ENCODE assay signal across 24 cellular contexts in genomic region chr22:41338614-41339212, GRCh38.
"Had no signal": no experiment of that assay in that cellular context is flagged by ENCODE, and none has a peak within 500 bp of the region (broad histone marks: within the 10 kb centered on the region; RNA-seq: fewer than 3 reads in every experiment).

No MANE protein-coding gene starts in this region.

- H3K9me3 Mint-ChIP-seq: dendritic cell treated with granulocyte-macrophage colony-stimulating factor and Interleukin-4, amounts not matched to agents 40 ng/mL and 50 ng/mL, for 4 days; nephron; stimulated activated memory B cell treated with anti-CD40 and anti-IgM and Interleukin-4, amounts not matched to agents 10 μg/mL and 1 μg/mL and 100 μg/mL, for 72 hours; WTC11 had no signal

- H3K27me3 ChIP-seq: adrenal gland, ascending aorta, brain microvascular endothelial cell, heart right ventricle, right lobe of liver, testis, uterus had no signal

- H3K27me3 Mint-ChIP-seq: dendritic cell treated with granulocyte-macrophage colony-stimulating factor and Interleukin-4, amounts not matched to agents 40 ng/mL and 50 ng/mL, for 4 days; stimulated activated memory B cell treated with anti-CD40 and anti-IgM and Interleukin-4, amounts not matched to agents 10 μg/mL and 1 μg/mL and 100 μg/mL, for 72 hours had no signal

- H3K4me1 Mint-ChIP-seq: nephron; stimulated activated memory B cell treated with anti-CD40 and anti-IgM and Interleukin-4, amounts not matched to agents 10 μg/mL and 1 μg/mL and 100 μg/mL, for 72 hours; WTC11 had no signal

- H3K27ac ChIP-seq: adrenal gland, ascending aorta, brain microvascular endothelial cell, heart right ventricle, right lobe of liver, testis, uterus had no signal

- H3K4me3 ChIP-seq: adrenal gland, ascending aorta, heart right ventricle, right lobe of liver, testis, uterus had no signal

- ATAC-seq: esophagus mucosa; heart right ventricle; left cardiac atrium; right lobe of liver; stimulated activated memory B cell treated with anti-CD40 and anti-IgM and Interleukin-4, amounts not matched to agents 10 μg/mL and 1 μg/mL and 100 μg/mL, for 72 hours; WTC11 had no signal

- H3K36me3 ChIP-seq: uterus had no signal

- H3K27ac Mint-ChIP-seq: dendritic cell treated with granulocyte-macrophage colony-stimulating factor and Interleukin-4, amounts not matched to agents 40 ng/mL and 50 ng/mL, for 4 days; nephron; stimulated activated memory B cell treated with anti-CD40 and anti-IgM and Interleukin-4, amounts not matched to agents 10 μg/mL and 1 μg/mL and 100 μg/mL, for 72 hours; WTC11 had no signal

- H3K9me3 ChIP-seq: adrenal gland, ascending aorta, heart right ventricle, right lobe of liver, testis, uterus had no signal

- DNase-seq: activated CD4-positive, alpha-beta T cell treated with anti-CD3 and anti-CD28 coated beads, Interleukin-2, amount 50 U/mL, for 48 hours; activated gamma-delta T cell; activated naive CD4-positive, alpha-beta T cell treated with anti-CD3 and anti-CD28 coated beads, Interleukin-2, amount 50 U/mL, for 16 hours; adrenal gland; brain microvascular endothelial cell; caudate nucleus; effector CD4-positive, alpha-beta T cell; heart right ventricle; islet precursor cell; left cardiac atrium; nucleus accumbens; right lobe of liver; small intestine; stimulated activated CD4-positive, alpha-beta T cell treated with anti-CD3 and anti-CD28 coated beads, Interleukin-2, amount 100 ng/mL, for 24 hours; T-helper 9 cell; testis; trophoblast cell; uterus had no signal

- H3K4me3 Mint-ChIP-seq: dendritic cell treated with granulocyte-macrophage colony-stimulating factor and Interleukin-4, amounts not matched to agents 40 ng/mL and 50 ng/mL, for 4 days; nephron; stimulated activated memory B cell treated with anti-CD40 and anti-IgM and Interleukin-4, amounts not matched to agents 10 μg/mL and 1 μg/mL and 100 μg/mL, for 72 hours; WTC11 had no signal
